1 cellular context compared by ENCODE assay signal in genomic region chr6:22917344-22917743, GRCh38.
TF ChIP-seq lines count a peak whose summit lies in the region.

No MANE protein-coding gene starts in this region.

TF ChIP-seq in SK-N-SH treated with all-trans-retinoic acid at 6 μM for 48 hours, 23 proteins besides CTCF, POLR2A, EP300 and RAD21 (continued from another document):
- no peak for TF ChIP-seq GLIS3 (CRISPR knock-in tag; IDR thresholded peaks at IDR 0.05)
- no peak; the same call in 1 of the 2 replicates for TF ChIP-seq TSHZ2 (CRISPR knock-in tag; IDR thresholded peaks at IDR 0.05)
- no peak for TF ChIP-seq ZFP3 (CRISPR knock-in tag; IDR thresholded peaks at IDR 0.05)
- no peak; the same call in 1 of the 2 replicates for TF ChIP-seq ARNTL (CRISPR knock-in tag; IDR thresholded peaks at IDR 0.05; ENCODE audit: borderline replicate concordance, low read depth)
- peak; percentile 90 for TF ChIP-seq ISL1 (CRISPR knock-in tag; IDR thresholded peaks at IDR 0.05)
- TF ChIP-seq ESRRG (CRISPR knock-in tag; IDR thresholded peaks at IDR 0.05), result no peak
- no peak for TF ChIP-seq ZNF8 (CRISPR knock-in tag; IDR thresholded peaks at IDR 0.05)
